ENCODE assay signal across 24 cellular contexts in genomic region chr1:115239148-115239820, GRCh38.
DNase-seq lines count a peak whose midpoint lies in the region; ATAC-seq, FAIRE-seq and TF ChIP-seq lines count a peak whose summit lies in the region.
"Had no signal": no experiment of that assay in that cellular context is flagged by ENCODE, and none has a peak within 500 bp of the region (broad histone marks: within the 10 kb centered on the region; RNA-seq: fewer than 3 reads in every experiment).

No MANE protein-coding gene starts in this region.

- CTCF ChIA-PET in activated CD8-positive, alpha-beta T cell treated with anti-CD3 and anti-CD28 coated beads, Interleukin-2, amount 10 ng/mL, durations not matched to agents 7 days and 5 days (lab: Charles Lee): no interaction called here
- CTCF ChIA-PET in Calu3 (lab: Charles Lee): no interaction called here

- H3K27me3 Mint-ChIP-seq in activated CD8-positive, alpha-beta T cell treated with anti-CD3 and anti-CD28 coated beads, Interleukin-2, amount 10 ng/mL, durations not matched to agents 7 days and 5 days (ENCODE audit: low read depth): peaks cover 2% of the 10 kb centered on the region
- H3K27me3 Mint-ChIP-seq in Calu3 (ENCODE audit: unreplicated experiment): peaks cover 8% of the 10 kb centered on the region

- no peaks in the 10 kb centered on the region for H3K36me3 Mint-ChIP-seq in activated CD8-positive, alpha-beta T cell treated with anti-CD3 and anti-CD28 coated beads, Interleukin-2, amount 10 ng/mL, durations not matched to agents 7 days and 5 days (ENCODE audit: low read depth)
- no peaks in the 10 kb centered on the region for H3K36me3 Mint-ChIP-seq in Calu3 (ENCODE audit: insufficient read depth, unreplicated experiment)
- H3K36me3 Mint-ChIP-seq: mesothelial cell of epicardium had no signal

- H3K4me3 Mint-ChIP-seq in activated CD8-positive, alpha-beta T cell treated with anti-CD3 and anti-CD28 coated beads, Interleukin-2, amount 10 ng/mL, durations not matched to agents 7 days and 5 days: no peak overlapping the region
- H3K4me3 Mint-ChIP-seq in Calu3 (ENCODE audit: low read depth, unreplicated experiment): no peak overlapping the region
- H3K4me3 Mint-ChIP-seq: mesothelial cell of epicardium, nephron progenitor cell had no signal

- no peaks in the 10 kb centered on the region for H3K4me1 Mint-ChIP-seq in activated CD8-positive, alpha-beta T cell treated with anti-CD3 and anti-CD28 coated beads, Interleukin-2, amount 10 ng/mL, durations not matched to agents 7 days and 5 days (ENCODE audit: low read depth)
- H3K4me1 Mint-ChIP-seq in Calu3 (ENCODE audit: low read depth, unreplicated experiment): no peaks in the 10 kb centered on the region

- DNase-seq in DMS53 treated with DMSO at 0.1 percent for 48 hours (lab: John Stamatoyannopoulos, UW; ENCODE audit: unreplicated experiment) (peak; percentile 33), NCI-H226 (peak; percentile 22), epithelial cell of esophagus (ENCODE audit: low read depth) (peak; percentile 27), pancreas (no peak), LoVo (ENCODE audit: low spot score) (no peak), Calu3 (no peak), T-helper 2 cell (no peak)
- no peak for DNase-seq in activated CD8-positive, alpha-beta T cell treated with anti-CD3 and anti-CD28 coated beads, Interleukin-2, amount 10 ng/mL, durations not matched to agents 7 days and 5 days
- DNase-seq: activated CD4-positive, CD25-positive, alpha-beta regulatory T cell treated with anti-CD3 and anti-CD28 coated beads, Interleukin-2, amount 50 U/mL, for 72 hours; DMS153; effector memory CD4-positive, alpha-beta T cell; left cardiac atrium; NCI-H2107; nephron progenitor cell; OCI-M1; stimulated activated CD4-positive, alpha-beta T cell treated with anti-CD3 and anti-CD28 coated beads, Interleukin-4, amount 100 ng/mL, for 4 hours had no signal

- H3K36me3 ChIP-seq in pancreas: no peaks in the 10 kb centered on the region
- H3K36me3 ChIP-seq: prostate gland, SJSA1, suprapubic skin had no signal

- TF ChIP-seq CTCF in epithelial cell of esophagus (IDR thresholded peaks at IDR 0.05; ENCODE audit: insufficient read depth, low read depth, low read length, missing control alignments) (no peak), pancreas (IDR thresholded peaks at IDR 0.05) (no peak), Calu3 (IDR thresholded peaks at IDR 0.05; ENCODE audit: unreplicated experiment) (no peak)

- H3K27ac ChIP-seq in pancreas: no peak overlapping the region
- H3K27ac ChIP-seq: C4-2B, prostate gland, SJSA1, suprapubic skin had no signal

- intact Hi-C loops in pancreas (cut with DNase I) (no loop called here), Calu3 (cut with micrococcal nuclease; ENCODE audit: unreplicated experiment) (no loop called here)

- no peak overlapping the region for H3K27ac Mint-ChIP-seq in activated CD8-positive, alpha-beta T cell treated with anti-CD3 and anti-CD28 coated beads, Interleukin-2, amount 10 ng/mL, durations not matched to agents 7 days and 5 days
- H3K27ac Mint-ChIP-seq in Calu3 (ENCODE audit: unreplicated experiment): no peak overlapping the region
- H3K27ac Mint-ChIP-seq: activated T-helper 2 cell treated with anti-CD3 and anti-CD28 coated beads, Interferon-gamma antibody, Interleukin-2, Interleukin-4, amounts not matched to agents 10 μg/mL and 5 μg/mL and 100 μg/mL, durations not matched to agents 14 hours and 24 hours and 36 hours; mesothelial cell of epicardium; nephron progenitor cell had no signal

- POLR2A ChIA-PET in activated CD8-positive, alpha-beta T cell treated with anti-CD3 and anti-CD28 coated beads, Interleukin-2, amount 10 ng/mL, durations not matched to agents 7 days and 5 days (lab: Charles Lee): no interaction called here

- peak in 3 of 4 donors; percentile 39 to 64 (median 64) for ATAC-seq in pancreas
- no peak for ATAC-seq in activated CD8-positive, alpha-beta T cell treated with anti-CD3 and anti-CD28 coated beads, Interleukin-2, amount 10 ng/mL, durations not matched to agents 7 days and 5 days
- ATAC-seq: K562, left cardiac atrium had no signal

- no peaks in the 10 kb centered on the region for H3K9me3 ChIP-seq in pancreas
- H3K9me3 ChIP-seq: prostate gland, SJSA1, suprapubic skin had no signal

- FAIRE-seq in pancreas (lab: Jason Lieb, UNC): no peak
- FAIRE-seq: K562, small intestine had no signal

- no peak overlapping the region for H3K4me3 ChIP-seq in epithelial cell of esophagus (ENCODE audit: low read length)
- no peak overlapping the region for H3K4me3 ChIP-seq in pancreas
- H3K4me3 ChIP-seq: K562, prostate gland, SJSA1, suprapubic skin had no signal

- H3K9me3 Mint-ChIP-seq in activated CD8-positive, alpha-beta T cell treated with anti-CD3 and anti-CD28 coated beads, Interleukin-2, amount 10 ng/mL, durations not matched to agents 7 days and 5 days (ENCODE audit: insufficient read depth): no peaks in the 10 kb centered on the region
- H3K9me3 Mint-ChIP-seq in Calu3 (ENCODE audit: low read depth, unreplicated experiment): no peaks in the 10 kb centered on the region
- H3K9me3 Mint-ChIP-seq: activated T-helper 2 cell treated with anti-CD3 and anti-CD28 coated beads, Interferon-gamma antibody, Interleukin-2, Interleukin-4, amounts not matched to agents 10 μg/mL and 5 μg/mL and 100 μg/mL, durations not matched to agents 14 hours and 24 hours and 36 hours had no signal

- 91 to 97% methylated on average over 1 of the region's 1 CpG for whole genome bisulfite sequencing in pancreas, 2 donors

- peaks cover 0 to 12% (median 0%) of the 10 kb centered on the region in 3 donors for H3K4me1 ChIP-seq in pancreas
- H3K4me1 ChIP-seq: prostate gland, SJSA1 had no signal

- no TSS peak for BruUV-seq in Calu3 (replicated peaks; lab: Mats Ljungman, UMichigan)

- H3K27me3 ChIP-seq in pancreas: no peaks in the 10 kb centered on the region
- H3K27me3 ChIP-seq: SJSA1, suprapubic skin had no signal

Comparison
In these comparisons a context has a peak if more than half of its experiments do, and no peak if none do; other contexts are left out.
1. DNase-seq: peak in DMS53 treated with DMSO at 0.1 percent for 48 hours (single experiment), NCI-H226 (single experiment) and epithelial cell of esophagus (single experiment); none in pancreas (0 of 6), activated CD8-positive, alpha-beta T cell treated with anti-CD3 and anti-CD28 coated beads, Interleukin-2, amount 10 ng/mL, durations not matched to agents 7 days and 5 days (single experiment), LoVo (single experiment), Calu3 (single experiment) and T-helper 2 cell (0 of 5).